In genomic region chr2:229313591-229313990, GRCh38 we compare ENCODE assay signal across 12 cellular contexts. TPM values are rescaled to one million over a fixed set of nuclear protein-coding genes. Genes with fewer than 3 reads are reported as not detected.
DNase-seq lines count a peak whose midpoint lies in the region; ATAC-seq lines count a peak whose summit lies in the region.
"Had no signal": no experiment of that assay in that cellular context is flagged by ENCODE, and none has a peak within 500 bp of the region (broad histone marks: within the 10 kb centered on the region; RNA-seq: fewer than 3 reads in every experiment).

No MANE protein-coding gene starts in this region.

- no peaks in the 10 kb centered on the region for H3K4me1 ChIP-seq in skeletal muscle tissue (ENCODE audit: control insufficient read depth in 3 of 3, insufficient read depth in 3 of 3, low read length in 3 of 3)

- H3K36me3 ChIP-seq in skeletal muscle tissue (ENCODE audit: control insufficient read depth in 3 of 3, insufficient read depth in 3 of 3, low read length in 3 of 3) = no peaks in the 10 kb centered on the region

- no peak overlapping the region for H3K4me3 ChIP-seq in skeletal muscle tissue (ENCODE audit: low read length in 3 of 3)

- no peaks in the 10 kb centered on the region for H3K27me3 ChIP-seq in skeletal muscle tissue (ENCODE audit: control insufficient read depth in 3 of 3, insufficient read depth in 3 of 3, low read length in 3 of 3)

- H3K9ac ChIP-seq in skeletal muscle tissue (ENCODE audit: low read depth in 1 of 3, low read length in 3 of 3) = no peak overlapping the region

- H3K27ac ChIP-seq in skeletal muscle tissue (ENCODE audit: low read depth, low read length) = peak overlapping the region; percentile 49

- peak; percentile 36 for DNase-seq in GM04503 (ENCODE audit: low read depth)
- peak; percentile 1 for DNase-seq in amniotic stem cell (lab: John Stamatoyannopoulos, UW)
- no peak for DNase-seq in Right ventricle myocardium superior
- no peak for DNase-seq in OCI-M1 (lab: John Stamatoyannopoulos, UW)
- DNase-seq: activated CD4-positive, alpha-beta T cell treated with anti-CD3 and anti-CD28 coated beads, Interleukin-2, amount 50 U/mL, for 48 hours; activated naive CD4-positive, alpha-beta T cell treated with anti-CD3 and anti-CD28 coated beads for 36 hours; DMS53; natural killer cell; NCI-H748 treated with DMSO at 0.1 percent for 48 hours had no signal

- H3K9me3 ChIP-seq in skeletal muscle tissue (ENCODE audit: control insufficient read depth in 3 of 3, low read length in 3 of 3) = peaks cover 0 to 3% (median 0%) of the 10 kb centered on the region in 3 donors

- ATAC-seq in Right ventricle myocardium superior (ENCODE audit: poor library complexity) (peak; percentile 86), HG03432 (IDR thresholded peaks at IDR 0.05; ENCODE audit: unreplicated experiment) (no peak), GM19324 (IDR thresholded peaks at IDR 0.05; ENCODE audit: low FRiP score, unreplicated experiment) (no peak)
- ATAC-seq: natural killer cell had no signal

- intact Hi-C loops in Right ventricle myocardium superior (cut with DNase I) = no loop called here

RNA-seq across cellular contexts. Expression of gene PID1, which starts 42.5 kb away (rescaled TPM):
- total RNA-seq in Right ventricle myocardium superior (7.1 TPM), skeletal muscle tissue (25.1 TPM)
- total RNA-seq: activated naive CD4-positive, alpha-beta T cell treated with anti-CD3 and anti-CD28 coated beads for 36 hours had no signal

Comparison
In these comparisons a context has a peak if more than half of its experiments do, and no peak if none do; other contexts are left out.
1. DNase-seq: peak in GM04503 (single experiment) and amniotic stem cell (single experiment); none in Right ventricle myocardium superior (single experiment) and OCI-M1 (single experiment).